Comparison of ENCODE assay signal across 9 cellular contexts in genomic region chr2:227884511-227884947, GRCh38. TPM values are rescaled to one million over a fixed set of nuclear protein-coding genes. Genes with fewer than 3 reads are reported as not detected.
DNase-seq lines count a peak whose midpoint lies in the region; ATAC-seq and TF ChIP-seq lines count a peak whose summit lies in the region.
"Had no signal": no experiment of that assay in that cellular context is flagged by ENCODE, and none has a peak within 500 bp of the region (broad histone marks: within the 10 kb centered on the region; RNA-seq: fewer than 3 reads in every experiment).

No MANE protein-coding gene starts in this region.

- POLR2A ChIA-PET in activated CD8-positive, alpha-beta T cell treated with anti-CD3 and anti-CD28 coated beads, Interleukin-2, amount 10 ng/mL, durations not matched to agents 7 days and 5 days (lab: Charles Lee) = no interaction called here

- no peak overlapping the region for H3K4me2 ChIP-seq in fibroblast of lung (ENCODE audit: extremely low read depth, insufficient read depth, low read length)

- no peak overlapping the region for H3K4me3 ChIP-seq in CD4-positive, CD25-positive, alpha-beta regulatory T cell (ENCODE audit: low read depth, low read length)
- no peak overlapping the region for H3K4me3 ChIP-seq in fibroblast of lung (replicated peaks in 1 of 4; ENCODE audit: control extremely low read depth in 1 of 4, insufficient read depth in 1 of 4, low read depth in 3 of 4, low read length in 4 of 4)

- H3K27me3 ChIP-seq in CD4-positive, CD25-positive, alpha-beta regulatory T cell (ENCODE audit: control insufficient read depth, insufficient read depth, low read length) = no peaks in the 10 kb centered on the region
- H3K27me3 ChIP-seq in fibroblast of lung (ENCODE audit: control insufficient read depth, insufficient read depth, low read length) = no peaks in the 10 kb centered on the region

- no peaks in the 10 kb centered on the region for H3K79me2 ChIP-seq in fibroblast of lung (ENCODE audit: control insufficient read depth, insufficient read depth, low read length)

- no peak overlapping the region for H3K9ac ChIP-seq in fibroblast of lung (ENCODE audit: insufficient read depth, low read length)

- peak; percentile 88 to 90 for TF ChIP-seq CTCF in fibroblast of lung (conservative IDR thresholded peaks at IDR 0.05 in 1 of 2, IDR thresholded peaks at IDR 0.05 in 1 of 2; ENCODE audit: low read depth in 1 of 2, low read length in 2 of 2)
- peak; percentile 73 for TF ChIP-seq CTCF in osteocyte (IDR thresholded peaks at IDR 0.05)

- no peaks in the 10 kb centered on the region for H3K4me1 ChIP-seq in CD4-positive, CD25-positive, alpha-beta regulatory T cell (ENCODE audit: control insufficient read depth, insufficient read depth, low read length, poor library complexity, severe bottlenecking)
- no peaks in the 10 kb centered on the region for H3K4me1 ChIP-seq in fibroblast of lung (ENCODE audit: control insufficient read depth, extremely low read depth, insufficient read depth, low read length)

- peaks cover 0 to 1% (median 0%) of the 10 kb centered on the region in 7 donors for H3K9me3 Mint-ChIP-seq in CD4-positive, CD25-positive, alpha-beta regulatory T cell
- H3K9me3 Mint-ChIP-seq in activated CD8-positive, alpha-beta T cell treated with anti-CD3 and anti-CD28 coated beads, Interleukin-2, amount 10 ng/mL, durations not matched to agents 7 days and 5 days (ENCODE audit: insufficient read depth) = no peaks in the 10 kb centered on the region
- H3K9me3 Mint-ChIP-seq in osteocyte (ENCODE audit: unreplicated experiment) = no peaks in the 10 kb centered on the region

- no peaks in the 10 kb centered on the region for H3K36me3 ChIP-seq in CD4-positive, CD25-positive, alpha-beta regulatory T cell (ENCODE audit: control insufficient read depth, insufficient read depth, low read length)
- H3K36me3 ChIP-seq in fibroblast of lung (ENCODE audit: control insufficient read depth, insufficient read depth, low read length) = no peaks in the 10 kb centered on the region

- H3K36me3 Mint-ChIP-seq in CD4-positive, CD25-positive, alpha-beta regulatory T cell = no peaks in the 10 kb centered on the region
- no peaks in the 10 kb centered on the region for H3K36me3 Mint-ChIP-seq in activated CD8-positive, alpha-beta T cell treated with anti-CD3 and anti-CD28 coated beads, Interleukin-2, amount 10 ng/mL, durations not matched to agents 7 days and 5 days (ENCODE audit: low read depth)
- no peaks in the 10 kb centered on the region for H3K36me3 Mint-ChIP-seq in osteocyte (ENCODE audit: unreplicated experiment)

- DNase-seq in CD4-positive, CD25-positive, alpha-beta regulatory T cell = peak; percentile 22 to 58 (median 24)
- peak; percentile 8 for DNase-seq in NCI-H748 treated with DMSO at 0.1 percent for 48 hours (lab: John Stamatoyannopoulos, UW)
- DNase-seq in activated CD8-positive, alpha-beta T cell treated with anti-CD3 and anti-CD28 coated beads, Interleukin-2, amount 10 ng/mL, durations not matched to agents 7 days and 5 days = peak; percentile 55
- DNase-seq in fibroblast of lung (ENCODE audit: low read depth in 2 of 2) = peak; percentile 58 to 72
- peak; percentile 87 for DNase-seq in osteocyte (ENCODE audit: extremely low spot score, unreplicated experiment)
- DNase-seq in cerebellum (ENCODE audit: low spot score) = no peak

- H3K4me3 Mint-ChIP-seq in CD4-positive, CD25-positive, alpha-beta regulatory T cell = no peak overlapping the region
- no peak overlapping the region for H3K4me3 Mint-ChIP-seq in activated CD8-positive, alpha-beta T cell treated with anti-CD3 and anti-CD28 coated beads, Interleukin-2, amount 10 ng/mL, durations not matched to agents 7 days and 5 days
- H3K4me3 Mint-ChIP-seq in osteocyte (ENCODE audit: unreplicated experiment) = no peak overlapping the region

- H3K4me1 Mint-ChIP-seq in CD4-positive, CD25-positive, alpha-beta regulatory T cell = no peaks in the 10 kb centered on the region
- no peaks in the 10 kb centered on the region for H3K4me1 Mint-ChIP-seq in activated CD8-positive, alpha-beta T cell treated with anti-CD3 and anti-CD28 coated beads, Interleukin-2, amount 10 ng/mL, durations not matched to agents 7 days and 5 days (ENCODE audit: low read depth)
- H3K4me1 Mint-ChIP-seq in osteocyte (ENCODE audit: unreplicated experiment) = peaks cover 4% of the 10 kb centered on the region

- H3K27ac ChIP-seq in CD4-positive, CD25-positive, alpha-beta regulatory T cell (ENCODE audit: insufficient read depth, low read length, poor library complexity, severe bottlenecking) = no peak overlapping the region
- no peak overlapping the region for H3K27ac ChIP-seq in fibroblast of lung (ENCODE audit: insufficient read depth, low read length)

- no peaks in the 10 kb centered on the region for H3K9me3 ChIP-seq in CD4-positive, CD25-positive, alpha-beta regulatory T cell (ENCODE audit: control insufficient read depth in 2 of 2, low read length in 2 of 2)
- no peaks in the 10 kb centered on the region for H3K9me3 ChIP-seq in fibroblast of lung (ENCODE audit: control insufficient read depth, insufficient read depth, low read depth, low read length)

- H3K27ac Mint-ChIP-seq in CD4-positive, CD25-positive, alpha-beta regulatory T cell = peak overlapping the region in 1 of 3 donors; percentile 82
- H3K27ac Mint-ChIP-seq in activated CD8-positive, alpha-beta T cell treated with anti-CD3 and anti-CD28 coated beads, Interleukin-2, amount 10 ng/mL, durations not matched to agents 7 days and 5 days = no peak overlapping the region
- no peak overlapping the region for H3K27ac Mint-ChIP-seq in osteocyte (ENCODE audit: unreplicated experiment)

- CTCF ChIA-PET in activated CD8-positive, alpha-beta T cell treated with anti-CD3 and anti-CD28 coated beads, Interleukin-2, amount 10 ng/mL, durations not matched to agents 7 days and 5 days (lab: Charles Lee) = no interaction called here

- peak overlapping the region; percentile 67 for H2AFZ ChIP-seq in fibroblast of lung (ENCODE audit: low read length)

- peak in 1 of 2 donors; percentile 37 for ATAC-seq in CD4-positive, CD25-positive, alpha-beta regulatory T cell (ENCODE audit: low read depth in 2 of 2)
- peak; percentile 87 for ATAC-seq in GM19023 (IDR thresholded peaks at IDR 0.05; ENCODE audit: unreplicated experiment)
- ATAC-seq in HG03066 (IDR thresholded peaks at IDR 0.05; ENCODE audit: low read depth, unreplicated experiment) = peak; percentile 81
- ATAC-seq in activated CD8-positive, alpha-beta T cell treated with anti-CD3 and anti-CD28 coated beads, Interleukin-2, amount 10 ng/mL, durations not matched to agents 7 days and 5 days = peak; percentile 79

- H3K27me3 Mint-ChIP-seq in CD4-positive, CD25-positive, alpha-beta regulatory T cell = peaks cover 6% of the 10 kb centered on the region
- H3K27me3 Mint-ChIP-seq in activated CD8-positive, alpha-beta T cell treated with anti-CD3 and anti-CD28 coated beads, Interleukin-2, amount 10 ng/mL, durations not matched to agents 7 days and 5 days (ENCODE audit: low read depth) = peaks cover 3% of the 10 kb centered on the region
- no peaks in the 10 kb centered on the region for H3K27me3 Mint-ChIP-seq in osteocyte (ENCODE audit: unreplicated experiment)

- H4K20me1 ChIP-seq in fibroblast of lung (ENCODE audit: control insufficient read depth, extremely low read depth, insufficient read depth, low read length) = no peaks in the 10 kb centered on the region

RNA-seq across cellular contexts. Expression of gene DAW1, which starts 13.1 kb away (rescaled TPM):
- not detected for total RNA-seq in CD4-positive, CD25-positive, alpha-beta regulatory T cell
- not detected for polyA plus RNA-seq in CD4-positive, CD25-positive, alpha-beta regulatory T cell
- total RNA-seq in activated CD8-positive, alpha-beta T cell treated with anti-CD3 and anti-CD28 coated beads, Interleukin-2, amount 10 ng/mL, durations not matched to agents 7 days and 5 days = not detected
- total RNA-seq in fibroblast of lung (not detected in 2 replicates), osteocyte (not detected in 2 replicates), cerebellum (2.8 TPM)
- polyA plus RNA-seq in fibroblast of lung = 0.11 and 0.12 TPM in 2 replicates
- polyA plus RNA-seq in fibroblast of lung (2012) = not detected in 2 replicates
- not detected in 2 replicates for polyA minus RNA-seq in fibroblast of lung (ENCODE audit: low replicate concordance)
- total RNA-seq: T-helper 1 cell treated with Interleukin-12 subunit alpha and Interleukin-12 subunit beta and Interleukin-4 antibody, amounts not matched to agents 30 ng/mL and 1 ng/mL, for 36 hours had no signal
